ENCODE assay signal across 1 cellular context in genomic region chr7:1156782-1157535, GRCh38.
TF ChIP-seq lines count a peak whose summit lies in the region.

No MANE protein-coding gene starts in this region.

TF ChIP-seq in GM23338, 12 proteins besides CTCF, POLR2A, EP300 and RAD21 (continued from another document):
- TF ChIP-seq, protein P1, sequence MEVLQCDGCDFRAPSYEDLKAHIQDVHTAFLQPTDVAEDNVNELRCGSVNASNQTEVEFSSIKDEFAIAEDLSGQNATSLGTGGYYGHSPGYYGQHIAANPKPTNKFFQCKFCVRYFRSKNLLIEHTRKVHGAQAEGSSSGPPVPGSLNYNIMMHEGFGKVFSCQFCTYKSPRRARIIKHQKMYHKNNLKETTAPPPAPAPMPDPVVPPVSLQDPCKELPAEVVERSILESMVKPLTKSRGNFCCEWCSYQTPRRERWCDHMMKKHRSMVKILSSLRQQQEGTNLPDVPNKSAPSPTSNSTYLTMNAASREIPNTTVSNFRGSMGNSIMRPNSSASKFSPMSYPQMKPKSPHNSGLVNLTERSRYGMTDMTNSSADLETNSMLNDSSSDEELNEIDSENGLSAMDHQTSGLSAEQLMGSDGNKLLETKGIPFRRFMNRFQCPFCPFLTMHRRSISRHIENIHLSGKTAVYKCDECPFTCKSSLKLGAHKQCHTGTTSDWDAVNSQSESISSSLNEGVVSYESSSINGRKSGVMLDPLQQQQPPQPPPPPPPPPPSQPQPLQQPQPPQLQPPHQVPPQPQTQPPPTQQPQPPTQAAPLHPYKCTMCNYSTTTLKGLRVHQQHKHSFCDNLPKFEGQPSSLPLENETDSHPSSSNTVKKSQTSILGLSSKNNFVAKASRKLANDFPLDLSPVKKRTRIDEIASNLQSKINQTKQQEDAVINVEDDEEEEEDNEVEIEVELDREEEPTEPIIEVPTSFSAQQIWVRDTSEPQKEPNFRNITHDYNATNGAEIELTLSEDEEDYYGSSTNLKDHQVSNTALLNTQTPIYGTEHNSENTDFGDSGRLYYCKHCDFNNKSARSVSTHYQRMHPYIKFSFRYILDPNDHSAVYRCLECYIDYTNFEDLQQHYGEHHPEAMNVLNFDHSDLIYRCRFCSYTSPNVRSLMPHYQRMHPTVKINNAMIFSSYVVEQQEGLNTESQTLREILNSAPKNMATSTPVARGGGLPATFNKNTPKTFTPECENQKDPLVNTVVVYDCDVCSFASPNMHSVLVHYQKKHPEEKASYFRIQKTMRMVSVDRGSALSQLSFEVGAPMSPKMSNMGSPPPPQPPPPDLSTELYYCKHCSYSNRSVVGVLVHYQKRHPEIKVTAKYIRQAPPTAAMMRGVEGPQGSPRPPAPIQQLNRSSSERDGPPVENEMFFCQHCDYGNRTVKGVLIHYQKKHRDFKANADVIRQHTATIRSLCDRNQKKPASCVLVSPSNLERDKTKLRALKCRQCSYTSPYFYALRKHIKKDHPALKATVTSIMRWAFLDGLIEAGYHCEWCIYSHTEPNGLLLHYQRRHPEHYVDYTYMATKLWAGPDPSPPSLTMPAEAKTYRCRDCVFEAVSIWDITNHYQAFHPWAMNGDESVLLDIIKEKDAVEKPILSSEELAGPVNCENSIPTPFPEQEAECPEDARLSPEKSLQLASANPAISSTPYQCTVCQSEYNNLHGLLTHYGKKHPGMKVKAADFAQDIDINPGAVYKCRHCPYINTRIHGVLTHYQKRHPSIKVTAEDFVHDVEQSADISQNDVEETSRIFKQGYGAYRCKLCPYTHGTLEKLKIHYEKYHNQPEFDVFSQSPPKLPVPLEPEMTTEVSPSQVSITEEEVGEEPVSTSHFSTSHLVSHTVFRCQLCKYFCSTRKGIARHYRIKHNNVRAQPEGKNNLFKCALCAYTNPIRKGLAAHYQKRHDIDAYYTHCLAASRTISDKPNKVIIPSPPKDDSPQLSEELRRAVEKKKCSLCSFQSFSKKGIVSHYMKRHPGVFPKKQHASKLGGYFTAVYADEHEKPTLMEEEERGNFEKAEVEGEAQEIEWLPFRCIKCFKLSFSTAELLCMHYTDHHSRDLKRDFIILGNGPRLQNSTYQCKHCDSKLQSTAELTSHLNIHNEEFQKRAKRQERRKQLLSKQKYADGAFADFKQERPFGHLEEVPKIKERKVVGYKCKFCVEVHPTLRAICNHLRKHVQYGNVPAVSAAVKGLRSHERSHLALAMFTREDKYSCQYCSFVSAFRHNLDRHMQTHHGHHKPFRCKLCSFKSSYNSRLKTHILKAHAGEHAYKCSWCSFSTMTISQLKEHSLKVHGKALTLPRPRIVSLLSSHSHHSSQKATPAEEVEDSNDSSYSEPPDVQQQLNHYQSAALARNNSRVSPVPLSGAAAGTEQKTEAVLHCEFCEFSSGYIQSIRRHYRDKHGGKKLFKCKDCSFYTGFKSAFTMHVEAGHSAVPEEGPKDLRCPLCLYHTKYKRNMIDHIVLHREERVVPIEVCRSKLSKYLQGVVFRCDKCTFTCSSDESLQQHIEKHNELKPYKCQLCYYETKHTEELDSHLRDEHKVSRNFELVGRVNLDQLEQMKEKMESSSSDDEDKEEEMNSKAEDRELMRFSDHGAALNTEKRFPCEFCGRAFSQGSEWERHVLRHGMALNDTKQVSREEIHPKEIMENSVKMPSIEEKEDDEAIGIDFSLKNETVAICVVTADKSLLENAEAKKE (CRISPR knock-in tag; IDR thresholded peaks at IDR 0.05): no peak
- TF ChIP-seq, protein P2, sequence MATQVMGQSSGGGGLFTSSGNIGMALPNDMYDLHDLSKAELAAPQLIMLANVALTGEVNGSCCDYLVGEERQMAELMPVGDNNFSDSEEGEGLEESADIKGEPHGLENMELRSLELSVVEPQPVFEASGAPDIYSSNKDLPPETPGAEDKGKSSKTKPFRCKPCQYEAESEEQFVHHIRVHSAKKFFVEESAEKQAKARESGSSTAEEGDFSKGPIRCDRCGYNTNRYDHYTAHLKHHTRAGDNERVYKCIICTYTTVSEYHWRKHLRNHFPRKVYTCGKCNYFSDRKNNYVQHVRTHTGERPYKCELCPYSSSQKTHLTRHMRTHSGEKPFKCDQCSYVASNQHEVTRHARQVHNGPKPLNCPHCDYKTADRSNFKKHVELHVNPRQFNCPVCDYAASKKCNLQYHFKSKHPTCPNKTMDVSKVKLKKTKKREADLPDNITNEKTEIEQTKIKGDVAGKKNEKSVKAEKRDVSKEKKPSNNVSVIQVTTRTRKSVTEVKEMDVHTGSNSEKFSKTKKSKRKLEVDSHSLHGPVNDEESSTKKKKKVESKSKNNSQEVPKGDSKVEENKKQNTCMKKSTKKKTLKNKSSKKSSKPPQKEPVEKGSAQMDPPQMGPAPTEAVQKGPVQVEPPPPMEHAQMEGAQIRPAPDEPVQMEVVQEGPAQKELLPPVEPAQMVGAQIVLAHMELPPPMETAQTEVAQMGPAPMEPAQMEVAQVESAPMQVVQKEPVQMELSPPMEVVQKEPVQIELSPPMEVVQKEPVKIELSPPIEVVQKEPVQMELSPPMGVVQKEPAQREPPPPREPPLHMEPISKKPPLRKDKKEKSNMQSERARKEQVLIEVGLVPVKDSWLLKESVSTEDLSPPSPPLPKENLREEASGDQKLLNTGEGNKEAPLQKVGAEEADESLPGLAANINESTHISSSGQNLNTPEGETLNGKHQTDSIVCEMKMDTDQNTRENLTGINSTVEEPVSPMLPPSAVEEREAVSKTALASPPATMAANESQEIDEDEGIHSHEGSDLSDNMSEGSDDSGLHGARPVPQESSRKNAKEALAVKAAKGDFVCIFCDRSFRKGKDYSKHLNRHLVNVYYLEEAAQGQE (IDR thresholded peaks at IDR 0.05; ENCODE audit: unreplicated experiment): no peak
- TF ChIP-seq STAT1 (IDR thresholded peaks at IDR 0.05; ENCODE audit: unreplicated experiment) (no peak), EZH2 (IDR thresholded peaks at IDR 0.05; ENCODE audit: low read depth, unreplicated experiment) (no peak)
TF ChIP-seq in GM23338: peak in this region for 0.
